17 cellular contexts compared by ENCODE assay signal in genomic region chr18:14025306-14025940, GRCh38.
"Had no signal": no experiment of that assay in that cellular context is flagged by ENCODE, and none has a peak within 500 bp of the region (broad histone marks: within the 10 kb centered on the region; RNA-seq: fewer than 3 reads in every experiment).

No MANE protein-coding gene starts in this region.

- H3K4me3 ChIP-seq: adrenal gland, cardiac muscle cell, dorsolateral prefrontal cortex, pancreas had no signal

- FAIRE-seq: endometrium, islet of Langerhans, pancreas, TTC549 had no signal

- H3K9me3 ChIP-seq: adrenal gland, pancreas had no signal

- H3K4me1 ChIP-seq: adrenal gland, pancreas had no signal

- H3K27ac ChIP-seq: adrenal gland, cardiac muscle cell, pancreas had no signal

- DNase-seq: activated B cell treated with CpG ODN at 0.5 μM for 24 hours; activated CD4-positive, alpha-beta T cell treated with anti-CD3 and anti-CD28 coated beads for 48 hours; activated CD8-positive, alpha-beta memory T cell treated with anti-CD3 and anti-CD28 coated beads, Interleukin-2, amount 50 U/mL, for 4 hours; activated CD8-positive, alpha-beta T cell treated with anti-CD3 and anti-CD28 coated beads, Interleukin-2, amount 10 ng/mL, durations not matched to agents 7 days and 5 days; activated effector memory CD4-positive, alpha-beta T cell treated with anti-CD3 and anti-CD28 coated beads, Interleukin-2, amount 50 U/mL, for 16 hours; activated T-cell treated with anti-CD3 and anti-CD28 coated beads, Interleukin-2, amount 50 U/mL, for 48 hours; adrenal gland; dorsolateral prefrontal cortex; midbrain; naive thymus-derived CD4-positive, alpha-beta T cell; pancreas had no signal

- H3K36me3 ChIP-seq: adrenal gland, cardiac muscle cell, pancreas had no signal

- H3K27me3 ChIP-seq: adrenal gland, cardiac muscle cell, dorsolateral prefrontal cortex, pancreas had no signal

- ATAC-seq: activated CD8-positive, alpha-beta T cell treated with anti-CD3 and anti-CD28 coated beads, Interleukin-2, amount 10 ng/mL, durations not matched to agents 7 days and 5 days; left lobe of liver; naive thymus-derived CD4-positive, alpha-beta T cell; pancreas; stimulated activated effector memory CD8-positive, alpha-beta T cell treated with anti-CD3 and anti-CD28 coated beads, Interleukin-12 subunit alpha, Interleukin-12 subunit beta, amount 100 ng/mL, for 72 hours had no signal
